In genomic region chr17:73265646-73266640, GRCh38 we compare ENCODE assay signal across 34 cellular contexts. TPM values are rescaled to one million over a fixed set of nuclear protein-coding genes. Genes with fewer than 3 reads are reported as not detected.
"Had no signal": no experiment of that assay in that cellular context is flagged by ENCODE, and none has a peak within 500 bp of the region (broad histone marks: within the 10 kb centered on the region; RNA-seq: fewer than 3 reads in every experiment).

No MANE protein-coding gene starts in this region.

- H3K27me3 Mint-ChIP-seq: activated CD4-positive, alpha-beta T cell treated with anti-CD3 and anti-CD28 coated beads, Interleukin-2, amount 10 ng/mL, durations not matched to agents 7 days and 5 days; activated naive CD4-positive, alpha-beta T cell treated with anti-CD3 and anti-CD28 coated beads, Interleukin-2, amount 50 U/mL, for 24 hours; activated naive CD8-positive, alpha-beta T cell treated with anti-CD3 and anti-CD28 coated beads, Interleukin-2, amount 10 ng/mL, durations not matched to agents 7 days and 5 days; activated T-cell treated with anti-CD3 and anti-CD28 coated beads, Interleukin-2, amount 50 U/mL, for 24 hours had no signal

- H3K9me3 ChIP-seq: ascending aorta, breast epithelium, MG63, Peyer's patch had no signal

- H3K4me3 ChIP-seq: ascending aorta, breast epithelium, MG63, Peyer's patch had no signal

- H3K27ac Mint-ChIP-seq: activated CD4-positive, alpha-beta T cell treated with anti-CD3 and anti-CD28 coated beads, Interleukin-2, amount 10 ng/mL, durations not matched to agents 7 days and 5 days; activated CD8-positive, alpha-beta T cell treated with anti-CD3 and anti-CD28 coated beads, Interleukin-2, amount 10 ng/mL, durations not matched to agents 7 days and 5 days; activated naive CD4-positive, alpha-beta T cell treated with anti-CD3 and anti-CD28 coated beads, Interleukin-2, amount 50 U/mL, for 24 hours; activated naive CD8-positive, alpha-beta T cell treated with anti-CD3 and anti-CD28 coated beads, Interleukin-2, amount 10 ng/mL, durations not matched to agents 7 days and 5 days; activated T-cell treated with anti-CD3 and anti-CD28 coated beads, Interleukin-2, amount 50 U/mL, for 24 hours; activated T-helper 2 cell treated with anti-CD3 and anti-CD28 coated beads, Interferon-gamma antibody, Interleukin-2, Interleukin-4, amounts not matched to agents 10 μg/mL and 5 μg/mL and 100 μg/mL, durations not matched to agents 14 hours and 24 hours and 36 hours had no signal

- H3K4me1 Mint-ChIP-seq: activated CD4-positive, alpha-beta T cell treated with anti-CD3 and anti-CD28 coated beads, Interleukin-2, amount 10 ng/mL, durations not matched to agents 7 days and 5 days; activated naive CD4-positive, alpha-beta T cell treated with anti-CD3 and anti-CD28 coated beads, Interleukin-2, amount 50 U/mL, for 24 hours; activated naive CD8-positive, alpha-beta T cell treated with anti-CD3 and anti-CD28 coated beads, Interleukin-2, amount 10 ng/mL, durations not matched to agents 7 days and 5 days had no signal

- ATAC-seq: activated CD8-positive, alpha-beta T cell treated with anti-CD3 and anti-CD28 coated beads, Interleukin-2, amount 10 ng/mL, durations not matched to agents 7 days and 5 days; PC-3 had no signal

- DNase-seq: activated CD4-positive, alpha-beta T cell treated with anti-CD3 and anti-CD28 coated beads, Interleukin-2, amount 10 ng/mL, durations not matched to agents 7 days and 5 days; activated CD4-positive, alpha-beta T cell treated with anti-CD3 and anti-CD28 coated beads, Interleukin-2, amount 50 U/mL, for 48 hours; activated CD8-positive, alpha-beta T cell treated with anti-CD3 and anti-CD28 coated beads, Interleukin-2, amount 10 ng/mL, durations not matched to agents 7 days and 5 days; activated gamma-delta T cell; activated naive CD4-positive, alpha-beta T cell treated with Interleukin-2 at 50 U/mL for 16 hours; activated naive CD8-positive, alpha-beta T cell treated with anti-CD3 and anti-CD28 coated beads, Interleukin-2, amount 10 ng/mL, durations not matched to agents 7 days and 5 days; activated T-cell treated with anti-CD3 and anti-CD28 coated beads, Interleukin-2, amount 50 U/mL, for 24 hours; amygdala; Kasumi-1; KG1; MG63; NCI-H1092; NCI-H187; NCI-H2029 treated with DMSO at 0.1 percent for 48 hours; NCI-H2107; NCI-H2171; NCI-H510A; NCI-H526; NCI-H748 treated with DMSO at 0.1 percent for 48 hours; NK-92 treated with Interleukin-12 subunit alpha and Interleukin-12 subunit beta, amount 100 ng/mL, for 24 hours; PC-3; Peyer's patch; RPMI8226; SIG-M5; SW 1271; T1000; WERI-Rb-1 had no signal

- H3K4me3 Mint-ChIP-seq: activated CD4-positive, alpha-beta T cell treated with anti-CD3 and anti-CD28 coated beads, Interleukin-2, amount 10 ng/mL, durations not matched to agents 7 days and 5 days; activated CD8-positive, alpha-beta T cell treated with anti-CD3 and anti-CD28 coated beads, Interleukin-2, amount 10 ng/mL, durations not matched to agents 7 days and 5 days; activated naive CD4-positive, alpha-beta T cell treated with anti-CD3 and anti-CD28 coated beads, Interleukin-2, amount 50 U/mL, for 24 hours; activated naive CD8-positive, alpha-beta T cell treated with anti-CD3 and anti-CD28 coated beads, Interleukin-2, amount 10 ng/mL, durations not matched to agents 7 days and 5 days; activated T-cell treated with anti-CD3 and anti-CD28 coated beads, Interleukin-2, amount 50 U/mL, for 24 hours had no signal

- H3K36me3 Mint-ChIP-seq: activated naive CD4-positive, alpha-beta T cell treated with anti-CD3 and anti-CD28 coated beads, Interleukin-2, amount 50 U/mL, for 24 hours; activated naive CD8-positive, alpha-beta T cell treated with anti-CD3 and anti-CD28 coated beads, Interleukin-2, amount 10 ng/mL, durations not matched to agents 7 days and 5 days had no signal

- H3K4me1 ChIP-seq: ascending aorta had no signal

- H3K9me3 Mint-ChIP-seq: activated CD4-positive, alpha-beta T cell treated with anti-CD3 and anti-CD28 coated beads, Interleukin-2, amount 10 ng/mL, durations not matched to agents 7 days and 5 days; activated naive CD4-positive, alpha-beta T cell treated with anti-CD3 and anti-CD28 coated beads, Interleukin-2, amount 50 U/mL, for 24 hours; activated naive CD8-positive, alpha-beta T cell treated with anti-CD3 and anti-CD28 coated beads, Interleukin-2, amount 10 ng/mL, durations not matched to agents 7 days and 5 days; activated T-cell treated with anti-CD3 and anti-CD28 coated beads, Interleukin-2, amount 50 U/mL, for 24 hours; activated T-helper 2 cell treated with anti-CD3 and anti-CD28 coated beads, Interferon-gamma antibody, Interleukin-2, Interleukin-4, amounts not matched to agents 10 μg/mL and 5 μg/mL and 100 μg/mL, durations not matched to agents 14 hours and 24 hours and 36 hours had no signal

- H3K36me3 ChIP-seq: ascending aorta, breast epithelium, MG63, Peyer's patch, WERI-Rb-1 had no signal

- H3K27ac ChIP-seq: ascending aorta, breast epithelium, Peyer's patch, WERI-Rb-1 had no signal

- H3K27me3 ChIP-seq: ascending aorta, breast epithelium, MG63, Peyer's patch had no signal

RNA-seq across cellular contexts. Expression of gene CPSF4L, which starts 4.3 kb away (rescaled TPM):
- total RNA-seq: activated CD4-positive, alpha-beta T cell treated with anti-CD3 and anti-CD28 coated beads, Interleukin-2, amount 10 ng/mL, durations not matched to agents 7 days and 5 days; activated CD8-positive, alpha-beta T cell treated with anti-CD3 and anti-CD28 coated beads, Interleukin-2, amount 10 ng/mL, durations not matched to agents 7 days and 5 days; activated naive CD8-positive, alpha-beta T cell treated with anti-CD3 and anti-CD28 coated beads, Interleukin-2, amount 10 ng/mL, durations not matched to agents 7 days and 5 days; activated T-helper 2 cell treated with anti-CD3 and anti-CD28 coated beads, Interferon-gamma antibody, Interleukin-2, Interleukin-4, amounts not matched to agents 10 μg/mL and 5 μg/mL and 100 μg/mL, durations not matched to agents 14 hours and 24 hours and 36 hours; ascending aorta; cardiac septum; PC-3; Peyer's patch; T-helper 1 cell treated with Interleukin-12 subunit alpha and Interleukin-12 subunit beta and Interleukin-4 antibody, amounts not matched to agents 30 ng/mL and 1 ng/mL, for 36 hours; T-helper 2 cell treated with Interferon-gamma antibody and Interleukin-4, amounts not matched to agents 100 ng/mL and 5 ng/mL, for 36 hours had no signal
